Comparison of ENCODE assay signal across 15 cellular contexts in the genomic region with DNA sequence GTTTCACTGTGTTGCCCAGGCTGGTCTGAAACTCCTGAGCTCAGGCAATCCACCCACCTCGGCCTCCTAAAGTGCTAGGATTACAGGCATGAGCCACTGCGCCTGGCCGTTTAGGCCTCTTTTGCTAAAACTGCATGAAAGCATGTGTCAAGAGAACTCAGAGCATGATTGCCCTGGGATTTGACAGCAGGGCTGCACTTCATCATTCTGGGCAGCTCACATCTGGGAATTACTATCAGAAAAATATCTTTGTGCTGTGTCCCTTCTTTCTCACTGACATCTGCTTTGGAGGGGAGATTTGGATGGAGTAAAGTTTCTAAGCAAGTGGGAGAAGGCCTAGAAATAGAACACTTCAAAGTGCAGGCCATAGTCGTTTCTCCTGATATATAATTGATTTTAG. TPM values are rescaled to one million over a fixed set of nuclear protein-coding genes. Genes with fewer than 3 reads are reported as not detected.
DNase-seq lines count a peak whose midpoint lies in the region; ATAC-seq and TF ChIP-seq lines count a peak whose summit lies in the region.
"Had no signal": no experiment of that assay in that cellular context is flagged by ENCODE, and none has a peak within 500 bp of the region (broad histone marks: within the 10 kb centered on the region; RNA-seq: fewer than 3 reads in every experiment).

No MANE protein-coding gene starts in this region.

- H3K14ac ChIP-seq in mesenchymal stem cell (ENCODE audit: low read length in 2 of 2) = no peak overlapping the region

- no peak overlapping the region for H4K8ac ChIP-seq in mesenchymal stem cell (ENCODE audit: low read length)

- DNase-seq in NCI-H524 treated with DMSO at 0.1 percent for 48 hours (lab: John Stamatoyannopoulos, UW) (peak; percentile 9), adipocyte (ENCODE audit: low read depth) (peak; percentile 32), mesenchymal stem cell (peak; percentile 7), uterus (peak; percentile 24 to 36), OCI-M2 (lab: John Stamatoyannopoulos, UW; ENCODE audit: unreplicated experiment) (no peak), HUDEP-2 (lab: John Stamatoyannopoulos, UW; ENCODE audit: unreplicated experiment in 76 of 76) (no peak)
- DNase-seq: C1 segment of cervical spinal cord, KBM-7, NCI-H187, NCI-H2107, NCI-H226, NCI-H526, Peyer's patch had no signal

- H3K9ac ChIP-seq in adipocyte (ENCODE audit: low read length) (no peak overlapping the region), mesenchymal stem cell (ENCODE audit: low read length) (no peak overlapping the region)

- WGBS in mesenchymal stem cell = 25% methylated on average over 4 of the region's 4 CpGs

- H3K4ac ChIP-seq in mesenchymal stem cell (ENCODE audit: low read depth in 1 of 2, low read length in 2 of 2) = no peak overlapping the region

- TF ChIP-seq POLR2A in uterus (IDR thresholded peaks at IDR 0.05) = no peak

- no peaks in the 10 kb centered on the region for H3K79me1 ChIP-seq in mesenchymal stem cell (replicated peaks; ENCODE audit: low read length, poor library complexity, severe bottlenecking)

- H2AFZ ChIP-seq in mesenchymal stem cell (ENCODE audit: low read depth, low read length) = no peak overlapping the region

- no peak overlapping the region for H2BK15ac ChIP-seq in mesenchymal stem cell (ENCODE audit: low read depth, poor library complexity, severe bottlenecking)

- H3K4me3 ChIP-seq in adipocyte (ENCODE audit: low read length) (no peak overlapping the region), mesenchymal stem cell (ENCODE audit: insufficient read depth in 1 of 2, low read depth in 1 of 2, low read length in 2 of 2) (no peak overlapping the region), uterus (no peak overlapping the region)
- H3K4me3 ChIP-seq: Peyer's patch, SJSA1 had no signal

- H3K9me3 ChIP-seq in adipocyte (ENCODE audit: control insufficient read depth, low read length) (no peaks in the 10 kb centered on the region), mesenchymal stem cell (ENCODE audit: control insufficient read depth, low read length) (no peaks in the 10 kb centered on the region), uterus (no peaks in the 10 kb centered on the region)
- H3K9me3 ChIP-seq: Peyer's patch, SJSA1 had no signal

- no peak for ATAC-seq in GM21576 (IDR thresholded peaks at IDR 0.05; ENCODE audit: unreplicated experiment)

- intact Hi-C loops in uterus (cut with DNase I; ENCODE audit: low total_unique reads) = no loop called here

- H3K27ac ChIP-seq in mesenchymal stem cell (ENCODE audit: low read length, poor library complexity, severe bottlenecking) (no peak overlapping the region), uterus (peak overlapping the region; percentile 53 to 54)
- H3K27ac ChIP-seq: Peyer's patch, SJSA1 had no signal

- no peaks in the 10 kb centered on the region for H3K4me1 ChIP-seq in adipocyte (ENCODE audit: control insufficient read depth, insufficient read depth, low read length)
- H3K4me1 ChIP-seq in mesenchymal stem cell (ENCODE audit: control insufficient read depth, insufficient read depth, low read depth, low read length) = no peaks in the 10 kb centered on the region
- no peaks in the 10 kb centered on the region for H3K4me1 ChIP-seq in uterus
- H3K4me1 ChIP-seq: Peyer's patch, SJSA1 had no signal

- H2BK120ac ChIP-seq in mesenchymal stem cell (ENCODE audit: low read depth, low read length) = no peak overlapping the region

- no peak overlapping the region for H2BK5ac ChIP-seq in mesenchymal stem cell (ENCODE audit: low read depth, low read length, poor library complexity, severe bottlenecking)

- H3K36me3 ChIP-seq in adipocyte (ENCODE audit: control insufficient read depth, insufficient read depth, low read length, severe bottlenecking) (no peaks in the 10 kb centered on the region), mesenchymal stem cell (ENCODE audit: control insufficient read depth in 1 of 2, insufficient read depth in 2 of 2, low read depth in 1 of 2, low read length in 2 of 2) (no peaks in the 10 kb centered on the region), uterus (no peaks in the 10 kb centered on the region)
- H3K36me3 ChIP-seq: Peyer's patch, SJSA1 had no signal

- H3K27me3 ChIP-seq in adipocyte (replicated peaks; ENCODE audit: control insufficient read depth, insufficient read depth, low read length) (peaks cover 5% of the 10 kb centered on the region), mesenchymal stem cell (ENCODE audit: control insufficient read depth in 1 of 2, insufficient read depth in 1 of 2, low read length in 2 of 2) (peaks cover 0 to 7% of the 10 kb centered on the region in 2 experiments), uterus (no peaks in the 10 kb centered on the region)
- H3K27me3 ChIP-seq: Peyer's patch had no signal

- H3K4me2 ChIP-seq in mesenchymal stem cell (ENCODE audit: low read length, poor library complexity, severe bottlenecking) = no peak overlapping the region

- H2BK12ac ChIP-seq in mesenchymal stem cell (ENCODE audit: low read length in 2 of 2) = no peak overlapping the region

- H2AK5ac ChIP-seq in mesenchymal stem cell (ENCODE audit: low read length, severe bottlenecking) = no peak overlapping the region

- no peak overlapping the region for H4K91ac ChIP-seq in mesenchymal stem cell (ENCODE audit: low read length)

- H3K18ac ChIP-seq in mesenchymal stem cell (ENCODE audit: low read depth in 1 of 2, low read length in 2 of 2) = no peak overlapping the region

- no peak for TF ChIP-seq CTCF in uterus (IDR thresholded peaks at IDR 0.05)

- no peak overlapping the region for H3K23ac ChIP-seq in mesenchymal stem cell (ENCODE audit: low read length in 2 of 2)

RNA-seq across cellular contexts. Expression of gene EIF2S2, which starts 59.6 kb away (rescaled TPM):
- 204 TPM for polyA plus RNA-seq in mesenchymal stem cell (2013, experiment 1 of 2)
- polyA plus RNA-seq in mesenchymal stem cell (2013, experiment 2 of 2) = 209 TPM
- total RNA-seq in uterus = 10 to 100 TPM; 18.7 to 46.9 (median 37.6) TPM

Comparison
In these comparisons a context has a peak if more than half of its experiments do, and no peak if none do; other contexts are left out.
1. DNase-seq: peak in NCI-H524 treated with DMSO at 0.1 percent for 48 hours (single experiment), adipocyte (single experiment), mesenchymal stem cell (single experiment) and uterus (2 of 2); none in OCI-M2 (single experiment) and HUDEP-2 (0 of 76).